Comparison of ENCODE assay signal across 1 cellular context in the genomic region with DNA sequence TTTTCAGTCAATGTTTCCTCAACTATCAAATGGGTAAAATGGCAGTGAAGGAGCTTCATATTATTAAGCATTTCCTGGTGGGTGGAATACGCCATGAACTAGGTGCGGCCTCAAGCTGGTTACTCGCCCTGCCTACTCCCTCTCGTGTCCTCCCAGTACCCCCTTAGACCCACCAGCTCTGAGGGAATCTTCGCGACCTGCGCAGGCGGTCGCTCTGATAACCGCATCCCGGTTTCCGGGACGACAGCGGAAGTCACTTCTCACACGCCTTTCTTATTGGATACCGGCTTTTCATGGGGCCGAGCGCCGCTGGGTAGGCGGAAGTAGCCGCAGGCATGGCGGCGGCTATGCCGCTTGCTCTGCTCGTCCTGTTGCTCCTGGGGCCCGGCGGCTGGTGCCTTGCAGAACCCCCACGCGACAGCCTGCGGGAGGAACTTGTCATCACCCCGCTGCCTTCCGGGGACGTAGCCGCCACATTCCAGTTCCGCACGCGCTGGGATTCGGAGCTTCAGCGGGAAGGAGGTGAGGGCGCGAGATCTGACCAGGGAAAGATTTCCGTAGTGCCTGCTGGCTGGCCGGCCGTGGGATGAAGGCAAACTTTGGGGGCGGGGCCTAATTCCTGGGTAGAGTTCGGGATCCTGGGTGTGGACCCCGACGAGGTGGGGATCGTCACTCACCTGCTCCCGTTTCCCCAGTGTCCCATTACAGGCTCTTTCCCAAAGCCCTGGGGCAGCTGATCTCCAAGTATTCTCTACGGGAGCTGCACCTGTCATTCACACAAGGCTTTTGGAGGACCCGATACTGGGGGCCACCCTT.
TF ChIP-seq lines count a peak whose summit lies in the region.

A gene (plus strand): TSS at position 320 of the 816 bp plus-strand sequence. CDS start 16 bp downstream, at position 336.

TF ChIP-seq in K562, 482 proteins besides CTCF, POLR2A, EP300 and RAD21 (continued from another document and continues in another):
- TF ChIP-seq, protein P1, sequence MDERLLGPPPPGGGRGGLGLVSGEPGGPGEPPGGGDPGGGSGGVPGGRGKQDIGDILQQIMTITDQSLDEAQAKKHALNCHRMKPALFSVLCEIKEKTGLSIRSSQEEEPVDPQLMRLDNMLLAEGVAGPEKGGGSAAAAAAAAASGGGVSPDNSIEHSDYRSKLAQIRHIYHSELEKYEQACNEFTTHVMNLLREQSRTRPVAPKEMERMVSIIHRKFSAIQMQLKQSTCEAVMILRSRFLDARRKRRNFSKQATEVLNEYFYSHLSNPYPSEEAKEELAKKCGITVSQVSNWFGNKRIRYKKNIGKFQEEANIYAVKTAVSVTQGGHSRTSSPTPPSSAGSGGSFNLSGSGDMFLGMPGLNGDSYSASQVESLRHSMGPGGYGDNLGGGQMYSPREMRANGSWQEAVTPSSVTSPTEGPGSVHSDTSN (CRISPR knock-in tag; IDR thresholded peaks at IDR 0.05; ENCODE audit: low read depth), result no peak
- TF ChIP-seq, protein P1 (tag; conservative IDR thresholded peaks at IDR 0.05; ENCODE audit: low read depth), result no peak
- TF ChIP-seq, protein P2, sequence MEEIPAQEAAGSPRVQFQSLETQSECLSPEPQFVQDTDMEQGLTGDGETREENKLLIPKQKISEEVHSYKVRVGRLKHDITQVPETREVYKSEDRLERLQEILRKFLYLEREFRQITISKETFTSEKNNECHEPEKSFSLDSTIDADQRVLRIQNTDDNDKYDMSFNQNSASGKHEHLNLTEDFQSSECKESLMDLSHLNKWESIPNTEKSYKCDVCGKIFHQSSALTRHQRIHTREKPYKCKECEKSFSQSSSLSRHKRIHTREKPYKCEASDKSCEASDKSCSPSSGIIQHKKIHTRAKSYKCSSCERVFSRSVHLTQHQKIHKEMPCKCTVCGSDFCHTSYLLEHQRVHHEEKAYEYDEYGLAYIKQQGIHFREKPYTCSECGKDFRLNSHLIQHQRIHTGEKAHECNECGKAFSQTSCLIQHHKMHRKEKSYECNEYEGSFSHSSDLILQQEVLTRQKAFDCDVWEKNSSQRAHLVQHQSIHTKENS (CRISPR knock-in tag; IDR thresholded peaks at IDR 0.05), result no peak
- no peak for TF ChIP-seq NFE2L1 (tag; IDR thresholded peaks at IDR 0.05; ENCODE audit: borderline replicate concordance, low read depth)
- TF ChIP-seq, protein P3, sequence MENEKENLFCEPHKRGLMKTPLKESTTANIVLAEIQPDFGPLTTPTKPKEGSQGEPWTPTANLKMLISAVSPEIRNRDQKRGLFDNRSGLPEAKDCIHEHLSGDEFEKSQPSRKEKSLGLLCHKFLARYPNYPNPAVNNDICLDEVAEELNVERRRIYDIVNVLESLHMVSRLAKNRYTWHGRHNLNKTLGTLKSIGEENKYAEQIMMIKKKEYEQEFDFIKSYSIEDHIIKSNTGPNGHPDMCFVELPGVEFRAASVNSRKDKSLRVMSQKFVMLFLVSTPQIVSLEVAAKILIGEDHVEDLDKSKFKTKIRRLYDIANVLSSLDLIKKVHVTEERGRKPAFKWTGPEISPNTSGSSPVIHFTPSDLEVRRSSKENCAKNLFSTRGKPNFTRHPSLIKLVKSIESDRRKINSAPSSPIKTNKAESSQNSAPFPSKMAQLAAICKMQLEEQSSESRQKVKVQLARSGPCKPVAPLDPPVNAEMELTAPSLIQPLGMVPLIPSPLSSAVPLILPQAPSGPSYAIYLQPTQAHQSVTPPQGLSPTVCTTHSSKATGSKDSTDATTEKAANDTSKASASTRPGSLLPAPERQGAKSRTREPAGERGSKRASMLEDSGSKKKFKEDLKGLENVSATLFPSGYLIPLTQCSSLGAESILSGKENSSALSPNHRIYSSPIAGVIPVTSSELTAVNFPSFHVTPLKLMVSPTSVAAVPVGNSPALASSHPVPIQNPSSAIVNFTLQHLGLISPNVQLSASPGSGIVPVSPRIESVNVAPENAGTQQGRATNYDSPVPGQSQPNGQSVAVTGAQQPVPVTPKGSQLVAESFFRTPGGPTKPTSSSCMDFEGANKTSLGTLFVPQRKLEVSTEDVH (IDR thresholded peaks at IDR 0.05; ENCODE audit: low read depth, partially characterized antibody), result peak; percentile 93
- no peak for TF ChIP-seq ARID2 (IDR thresholded peaks at IDR 0.05)
- TF ChIP-seq, protein P4, sequence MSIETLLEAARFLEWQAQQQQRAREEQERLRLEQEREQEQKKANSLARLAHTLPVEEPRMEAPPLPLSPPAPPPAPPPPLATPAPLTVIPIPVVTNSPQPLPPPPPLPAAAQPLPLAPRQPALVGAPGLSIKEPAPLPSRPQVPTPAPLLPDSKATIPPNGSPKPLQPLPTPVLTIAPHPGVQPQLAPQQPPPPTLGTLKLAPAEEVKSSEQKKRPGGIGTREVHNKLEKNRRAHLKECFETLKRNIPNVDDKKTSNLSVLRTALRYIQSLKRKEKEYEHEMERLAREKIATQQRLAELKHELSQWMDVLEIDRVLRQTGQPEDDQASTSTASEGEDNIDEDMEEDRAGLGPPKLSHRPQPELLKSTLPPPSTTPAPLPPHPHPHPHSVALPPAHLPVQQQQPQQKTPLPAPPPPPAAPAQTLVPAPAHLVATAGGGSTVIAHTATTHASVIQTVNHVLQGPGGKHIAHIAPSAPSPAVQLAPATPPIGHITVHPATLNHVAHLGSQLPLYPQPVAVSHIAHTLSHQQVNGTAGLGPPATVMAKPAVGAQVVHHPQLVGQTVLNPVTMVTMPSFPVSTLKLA (conservative IDR thresholded peaks at IDR 0.05), result peak; percentile 79 to 92
- TF ChIP-seq, protein P5, sequence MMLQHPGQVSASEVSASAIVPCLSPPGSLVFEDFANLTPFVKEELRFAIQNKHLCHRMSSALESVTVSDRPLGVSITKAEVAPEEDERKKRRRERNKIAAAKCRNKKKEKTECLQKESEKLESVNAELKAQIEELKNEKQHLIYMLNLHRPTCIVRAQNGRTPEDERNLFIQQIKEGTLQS (IDR thresholded peaks at IDR 0.05), result no peak
- TF ChIP-seq, protein P5 (CRISPR knock-in tag; conservative IDR thresholded peaks at IDR 0.05), result no peak
- TF ChIP-seq RBM15 (IDR thresholded peaks at IDR 0.05; ENCODE audit: insufficient read depth, low read length), result no peak
- TF ChIP-seq LCOR (CRISPR knock-in tag; IDR thresholded peaks at IDR 0.05), result 0 out of 2 replicates have a peak, but pooled peaks have one; percentile 57
- TF ChIP-seq, protein P6, sequence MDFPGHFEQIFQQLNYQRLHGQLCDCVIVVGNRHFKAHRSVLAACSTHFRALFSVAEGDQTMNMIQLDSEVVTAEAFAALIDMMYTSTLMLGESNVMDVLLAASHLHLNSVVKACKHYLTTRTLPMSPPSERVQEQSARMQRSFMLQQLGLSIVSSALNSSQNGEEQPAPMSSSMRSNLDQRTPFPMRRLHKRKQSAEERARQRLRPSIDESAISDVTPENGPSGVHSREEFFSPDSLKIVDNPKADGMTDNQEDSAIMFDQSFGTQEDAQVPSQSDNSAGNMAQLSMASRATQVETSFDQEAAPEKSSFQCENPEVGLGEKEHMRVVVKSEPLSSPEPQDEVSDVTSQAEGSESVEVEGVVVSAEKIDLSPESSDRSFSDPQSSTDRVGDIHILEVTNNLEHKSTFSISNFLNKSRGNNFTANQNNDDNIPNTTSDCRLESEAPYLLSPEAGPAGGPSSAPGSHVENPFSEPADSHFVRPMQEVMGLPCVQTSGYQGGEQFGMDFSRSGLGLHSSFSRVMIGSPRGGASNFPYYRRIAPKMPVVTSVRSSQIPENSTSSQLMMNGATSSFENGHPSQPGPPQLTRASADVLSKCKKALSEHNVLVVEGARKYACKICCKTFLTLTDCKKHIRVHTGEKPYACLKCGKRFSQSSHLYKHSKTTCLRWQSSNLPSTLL (IDR thresholded peaks at IDR 0.05), result no peak
- TF ChIP-seq, protein P7, sequence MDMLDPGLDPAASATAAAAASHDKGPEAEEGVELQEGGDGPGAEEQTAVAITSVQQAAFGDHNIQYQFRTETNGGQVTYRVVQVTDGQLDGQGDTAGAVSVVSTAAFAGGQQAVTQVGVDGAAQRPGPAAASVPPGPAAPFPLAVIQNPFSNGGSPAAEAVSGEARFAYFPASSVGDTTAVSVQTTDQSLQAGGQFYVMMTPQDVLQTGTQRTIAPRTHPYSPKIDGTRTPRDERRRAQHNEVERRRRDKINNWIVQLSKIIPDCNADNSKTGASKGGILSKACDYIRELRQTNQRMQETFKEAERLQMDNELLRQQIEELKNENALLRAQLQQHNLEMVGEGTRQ (CRISPR knock-in tag; IDR thresholded peaks at IDR 0.05), result no peak
- peak; percentile 42 for TF ChIP-seq MEIS2 (IDR thresholded peaks at IDR 0.05; ENCODE audit: partially characterized antibody)
- no peak for TF ChIP-seq POLR2AphosphoS2 (IDR thresholded peaks at IDR 0.05; ENCODE audit: low read length)
- TF ChIP-seq, protein P8, sequence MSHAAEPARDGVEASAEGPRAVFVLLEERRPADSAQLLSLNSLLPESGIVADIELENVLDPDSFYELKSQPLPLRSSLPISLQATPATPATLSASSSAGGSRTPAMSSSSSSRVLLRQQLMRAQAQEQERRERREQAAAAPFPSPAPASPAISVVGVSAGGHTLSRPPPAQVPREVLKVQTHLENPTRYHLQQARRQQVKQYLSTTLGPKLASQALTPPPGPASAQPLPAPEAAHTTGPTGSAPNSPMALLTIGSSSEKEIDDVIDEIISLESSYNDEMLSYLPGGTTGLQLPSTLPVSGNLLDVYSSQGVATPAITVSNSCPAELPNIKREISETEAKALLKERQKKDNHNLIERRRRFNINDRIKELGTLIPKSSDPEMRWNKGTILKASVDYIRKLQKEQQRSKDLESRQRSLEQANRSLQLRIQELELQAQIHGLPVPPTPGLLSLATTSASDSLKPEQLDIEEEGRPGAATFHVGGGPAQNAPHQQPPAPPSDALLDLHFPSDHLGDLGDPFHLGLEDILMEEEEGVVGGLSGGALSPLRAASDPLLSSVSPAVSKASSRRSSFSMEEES (CRISPR knock-in tag; IDR thresholded peaks at IDR 0.05), result no peak
- TF ChIP-seq TAF15 (IDR thresholded peaks at IDR 0.05; ENCODE audit: low read depth, low read length), result no peak
- TF ChIP-seq CBX1 (IDR thresholded peaks at IDR 0.05; ENCODE audit: low read depth), result 0 out of 2 replicates have a peak, but pooled peaks have one; percentile 35
- TF ChIP-seq CBX8 (IDR thresholded peaks at IDR 0.05; ENCODE audit: borderline replicate concordance, extremely low read depth, low read depth, low read length, poor library complexity, severe bottlenecking), result no peak
- TF ChIP-seq ZNF830 (CRISPR knock-in tag; IDR thresholded peaks at IDR 0.05), result no peak
- TF ChIP-seq, protein P9, sequence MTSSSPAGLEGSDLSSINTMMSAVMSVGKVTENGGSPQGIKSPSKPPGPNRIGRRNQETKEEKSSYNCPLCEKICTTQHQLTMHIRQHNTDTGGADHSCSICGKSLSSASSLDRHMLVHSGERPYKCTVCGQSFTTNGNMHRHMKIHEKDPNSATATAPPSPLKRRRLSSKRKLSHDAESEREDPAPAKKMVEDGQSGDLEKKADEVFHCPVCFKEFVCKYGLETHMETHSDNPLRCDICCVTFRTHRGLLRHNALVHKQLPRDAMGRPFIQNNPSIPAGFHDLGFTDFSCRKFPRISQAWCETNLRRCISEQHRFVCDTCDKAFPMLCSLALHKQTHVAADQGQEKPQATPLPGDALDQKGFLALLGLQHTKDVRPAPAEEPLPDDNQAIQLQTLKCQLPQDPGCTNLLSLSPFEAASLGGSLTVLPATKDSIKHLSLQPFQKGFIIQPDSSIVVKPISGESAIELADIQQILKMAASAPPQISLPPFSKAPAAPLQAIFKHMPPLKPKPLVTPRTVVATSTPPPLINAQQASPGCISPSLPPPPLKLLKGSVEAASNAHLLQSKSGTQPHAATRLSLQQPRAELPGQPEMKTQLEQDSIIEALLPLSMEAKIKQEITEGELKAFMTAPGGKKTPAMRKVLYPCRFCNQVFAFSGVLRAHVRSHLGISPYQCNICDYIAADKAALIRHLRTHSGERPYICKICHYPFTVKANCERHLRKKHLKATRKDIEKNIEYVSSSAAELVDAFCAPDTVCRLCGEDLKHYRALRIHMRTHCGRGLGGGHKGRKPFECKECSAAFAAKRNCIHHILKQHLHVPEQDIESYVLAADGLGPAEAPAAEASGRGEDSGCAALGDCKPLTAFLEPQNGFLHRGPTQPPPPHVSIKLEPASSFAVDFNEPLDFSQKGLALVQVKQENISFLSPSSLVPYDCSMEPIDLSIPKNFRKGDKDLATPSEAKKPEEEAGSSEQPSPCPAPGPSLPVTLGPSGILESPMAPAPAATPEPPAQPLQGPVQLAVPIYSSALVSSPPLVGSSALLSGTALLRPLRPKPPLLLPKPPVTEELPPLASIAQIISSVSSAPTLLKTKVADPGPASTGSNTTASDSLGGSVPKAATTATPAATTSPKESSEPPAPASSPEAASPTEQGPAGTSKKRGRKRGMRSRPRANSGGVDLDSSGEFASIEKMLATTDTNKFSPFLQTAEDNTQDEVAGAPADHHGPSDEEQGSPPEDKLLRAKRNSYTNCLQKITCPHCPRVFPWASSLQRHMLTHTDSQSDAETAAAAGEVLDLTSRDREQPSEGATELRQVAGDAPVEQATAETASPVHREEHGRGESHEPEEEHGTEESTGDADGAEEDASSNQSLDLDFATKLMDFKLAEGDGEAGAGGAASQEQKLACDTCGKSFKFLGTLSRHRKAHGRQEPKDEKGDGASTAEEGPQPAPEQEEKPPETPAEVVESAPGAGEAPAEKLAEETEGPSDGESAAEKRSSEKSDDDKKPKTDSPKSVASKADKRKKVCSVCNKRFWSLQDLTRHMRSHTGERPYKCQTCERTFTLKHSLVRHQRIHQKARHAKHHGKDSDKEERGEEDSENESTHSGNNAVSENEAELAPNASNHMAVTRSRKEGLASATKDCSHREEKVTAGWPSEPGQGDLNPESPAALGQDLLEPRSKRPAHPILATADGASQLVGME (CRISPR knock-in tag; IDR thresholded peaks at IDR 0.05), result 0 out of 2 replicates have a peak, but pooled peaks have one; percentile 30
- no peak for TF ChIP-seq FIP1L1 (IDR thresholded peaks at IDR 0.05; ENCODE audit: low read depth, low read length, poor library complexity, severe bottlenecking)
- TF ChIP-seq ZFP1 (CRISPR knock-in tag; IDR thresholded peaks at IDR 0.05), result no peak
- no peak for TF ChIP-seq SOX6 (IDR thresholded peaks at IDR 0.05)
- TF ChIP-seq DIDO1 (tag; IDR thresholded peaks at IDR 0.05; ENCODE audit: low read depth), result peak; percentile 66; the same call in 1 of the 2 replicates
- TF ChIP-seq ARHGAP35 (IDR thresholded peaks at IDR 0.05; ENCODE audit: partially characterized antibody), result no peak
- peak; percentile 33; the same call in 1 of the 2 replicates for TF ChIP-seq GATAD2B (IDR thresholded peaks at IDR 0.05; ENCODE audit: borderline replicate concordance)
